In the genomic region with DNA sequence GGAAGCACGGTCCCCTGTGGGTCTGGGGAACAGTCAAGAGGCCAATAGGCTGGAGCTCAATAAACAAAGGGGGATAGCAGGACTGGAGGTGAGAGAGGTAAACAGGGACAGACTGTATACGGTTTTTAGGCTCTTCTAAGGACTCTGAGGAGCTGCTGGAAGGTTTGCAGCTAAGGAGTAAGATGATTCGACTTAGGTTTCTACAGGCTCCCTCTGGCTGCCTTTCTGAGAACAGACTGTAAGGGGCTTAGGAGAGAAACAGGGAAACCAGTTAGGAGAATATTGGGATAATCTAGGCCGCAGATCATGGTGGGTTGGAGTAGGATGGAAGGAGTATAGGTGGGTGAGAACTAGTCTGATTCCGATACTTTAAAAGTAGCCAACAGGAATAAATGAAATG, we compare ENCODE assay signal across 25 cellular contexts. TPM values are rescaled to one million over a fixed set of nuclear protein-coding genes. Genes with fewer than 3 reads are reported as not detected.
DNase-seq lines count a peak whose midpoint lies in the region; TF ChIP-seq lines count a peak whose summit lies in the region.
"Had no signal": no experiment of that assay in that cellular context is flagged by ENCODE, and none has a peak within 500 bp of the region (broad histone marks: within the 10 kb centered on the region; RNA-seq: fewer than 3 reads in every experiment).

No MANE protein-coding gene starts in this region.

- H3K4me1 Mint-ChIP-seq in activated CD4-positive, alpha-beta T cell treated with anti-CD3 and anti-CD28 coated beads, Interleukin-2, amount 10 ng/mL, durations not matched to agents 24 days and 14 days = peaks cover 8% of the 10 kb centered on the region
- H3K4me1 Mint-ChIP-seq: activated T-helper 17 cell treated with anti-CD3 and anti-CD28 coated beads, Interleukin-2, amount 50 U/mL, for 72 hours had no signal

- H3K4me1 ChIP-seq in tibial artery = peaks cover 0 to 32% (median 23%) of the 10 kb centered on the region in 4 donors
- H3K4me1 ChIP-seq: transverse colon had no signal

- H3K27ac ChIP-seq in tibial artery = peak overlapping the region; percentile 52 to 67
- H3K27ac ChIP-seq: transverse colon had no signal

- no peaks in the 10 kb centered on the region for H3K27me3 ChIP-seq in tibial artery
- H3K27me3 ChIP-seq: transverse colon had no signal

- no peaks in the 10 kb centered on the region for H3K9me3 ChIP-seq in tibial artery
- H3K9me3 ChIP-seq: prostate gland, transverse colon had no signal

- no peak overlapping the region for H3K4me3 ChIP-seq in tibial artery
- H3K4me3 ChIP-seq: prostate gland, transverse colon had no signal

- DNase-seq in activated CD4-positive, alpha-beta T cell treated with anti-CD3 and anti-CD28 coated beads, Interleukin-2, amount 10 ng/mL, durations not matched to agents 24 days and 14 days = no peak
- no peak for DNase-seq in activated CD4-positive, alpha-beta T cell treated with anti-CD3 and anti-CD28 coated beads for 1 hour
- peak; percentile 38 for DNase-seq in astrocyte of the hippocampus (ENCODE audit: low read depth, low spot score)
- DNase-seq in fibroblast of gingiva (ENCODE audit: low read depth) = peak; percentile 29
- DNase-seq in tibial artery = no peak
- no peak for DNase-seq in cerebellum (ENCODE audit: low spot score)
- DNase-seq in DMS 273 treated with DMSO at 0.1 percent for 48 hours (lab: John Stamatoyannopoulos, UW) = no peak
- DNase-seq in activated gamma-delta T cell (lab: John Stamatoyannopoulos, UW) = no peak
- DNase-seq: 8988T; activated CD4-positive, alpha-beta T cell treated with anti-CD3 and anti-CD28 coated beads, Interleukin-2, amount 50 U/mL, for 48 hours; activated CD4-positive, CD25-positive, alpha-beta regulatory T cell; activated CD8-positive, alpha-beta memory T cell treated with anti-CD3 and anti-CD28 coated beads, Interleukin-2, amount 50 U/mL, for 4 hours; CD8-positive, alpha-beta T cell; DMS153; mesenchymal stem cell; NCI-H1048; NCI-H1694 treated with DMSO at 0.1 percent for 48 hours; NCI-H524 treated with DMSO at 0.1 percent for 48 hours; SHP77; stimulated activated naive CD8-positive, alpha-beta T cell treated with anti-CD3 and anti-CD28 coated beads, Interleukin-15, Interleukin-2, amounts not matched to agents 100 U/mL and 50 U/mL, for 24 hours; SW 1271; transverse colon had no signal

- peaks cover 36 to 59% (median 59%) of the 10 kb centered on the region in 3 donors for H3K36me3 ChIP-seq in tibial artery
- H3K36me3 ChIP-seq: prostate gland had no signal

- peak overlapping the region; percentile 37 for H3K27ac Mint-ChIP-seq in activated CD4-positive, alpha-beta T cell treated with anti-CD3 and anti-CD28 coated beads, Interleukin-2, amount 10 ng/mL, durations not matched to agents 24 days and 14 days
- H3K27ac Mint-ChIP-seq: activated naive CD8-positive, alpha-beta T cell; activated T-helper 17 cell treated with anti-CD3 and anti-CD28 coated beads, Interleukin-2, amount 50 U/mL, for 72 hours; CD8-positive, alpha-beta T cell had no signal

- intact Hi-C loops in activated CD4-positive, alpha-beta T cell treated with anti-CD3 and anti-CD28 coated beads, Interleukin-2, amount 10 ng/mL, durations not matched to agents 24 days and 14 days (cut with micrococcal nuclease) = no loop called here
- intact Hi-C loops in tibial artery (cut with DNase I; ENCODE audit: low total_unique reads) = no loop called here

- no peak for TF ChIP-seq CTCF in tibial artery (IDR thresholded peaks at IDR 0.05)

- H3K27me3 Mint-ChIP-seq in activated CD4-positive, alpha-beta T cell treated with anti-CD3 and anti-CD28 coated beads, Interleukin-2, amount 10 ng/mL, durations not matched to agents 24 days and 14 days = no peaks in the 10 kb centered on the region
- H3K27me3 Mint-ChIP-seq: activated naive CD8-positive, alpha-beta T cell; activated T-helper 17 cell treated with anti-CD3 and anti-CD28 coated beads, Interleukin-2, amount 50 U/mL, for 72 hours had no signal

- H3K4me3 Mint-ChIP-seq in activated CD4-positive, alpha-beta T cell treated with anti-CD3 and anti-CD28 coated beads, Interleukin-2, amount 10 ng/mL, durations not matched to agents 24 days and 14 days = no peak overlapping the region
- H3K4me3 Mint-ChIP-seq: activated naive CD8-positive, alpha-beta T cell; activated T-helper 17 cell treated with anti-CD3 and anti-CD28 coated beads, Interleukin-2, amount 50 U/mL, for 72 hours; CD8-positive, alpha-beta T cell had no signal

- peaks cover 44% of the 10 kb centered on the region for H3K36me3 Mint-ChIP-seq in activated CD4-positive, alpha-beta T cell treated with anti-CD3 and anti-CD28 coated beads, Interleukin-2, amount 10 ng/mL, durations not matched to agents 24 days and 14 days (ENCODE audit: low read depth)

- H3K9me3 Mint-ChIP-seq in activated CD4-positive, alpha-beta T cell treated with anti-CD3 and anti-CD28 coated beads, Interleukin-2, amount 10 ng/mL, durations not matched to agents 24 days and 14 days = no peaks in the 10 kb centered on the region
- H3K9me3 Mint-ChIP-seq: activated T-helper 17 cell treated with anti-CD3 and anti-CD28 coated beads, Interleukin-2, amount 50 U/mL, for 72 hours; CD8-positive, alpha-beta T cell had no signal

RNA-seq across cellular contexts. Expression of a gene that starts 10.4 kb away (rescaled TPM):
- 69.3 and 70.0 TPM in 2 replicates for total RNA-seq in activated CD4-positive, alpha-beta T cell treated with anti-CD3 and anti-CD28 coated beads, Interleukin-2, amount 10 ng/mL, durations not matched to agents 24 days and 14 days
- 42.4 TPM for total RNA-seq in cerebellum

Comparison
In these comparisons a context has a peak if more than half of its experiments do, and no peak if none do; other contexts are left out.
1. DNase-seq: peak in astrocyte of the hippocampus (single experiment) and fibroblast of gingiva (single experiment); none in activated CD4-positive, alpha-beta T cell treated with anti-CD3 and anti-CD28 coated beads, Interleukin-2, amount 10 ng/mL, durations not matched to agents 24 days and 14 days (single experiment), activated CD4-positive, alpha-beta T cell treated with anti-CD3 and anti-CD28 coated beads for 1 hour (single experiment), tibial artery (0 of 2), cerebellum (single experiment), DMS 273 treated with DMSO at 0.1 percent for 48 hours (single experiment) and activated gamma-delta T cell (single experiment).